In genomic region chr3:44036850-44037249, GRCh38 we compare ENCODE assay signal across 24 cellular contexts.
"Had no signal": no experiment of that assay in that cellular context is flagged by ENCODE, and none has a peak within 500 bp of the region (broad histone marks: within the 10 kb centered on the region; RNA-seq: fewer than 3 reads in every experiment).

No MANE protein-coding gene starts in this region.

- H3K9me3 ChIP-seq: adrenal gland, breast epithelium, SJSA1 had no signal

- H3K36me3 ChIP-seq: adrenal gland, breast epithelium, SJSA1 had no signal

- H3K27me3 ChIP-seq: adrenal gland, breast epithelium, SJSA1 had no signal

- H3K4me3 ChIP-seq: adrenal gland, breast epithelium, SJSA1 had no signal

- H3K4me1 ChIP-seq: adrenal gland, breast epithelium, SJSA1 had no signal

- DNase-seq: activated CD4-positive, alpha-beta T cell treated with anti-CD3 and anti-CD28 coated beads for 4 hours; activated CD8-positive, alpha-beta memory T cell treated with anti-CD3 and anti-CD28 coated beads, Interleukin-2, amount 50 U/mL, for 48 hours; activated CD8-positive, alpha-beta T cell treated with anti-CD3 and anti-CD28 coated beads, Interleukin-2, amount 10 ng/mL, durations not matched to agents 7 days and 5 days; activated naive CD4-positive, alpha-beta T cell treated with anti-CD3 and anti-CD28 coated beads, Interleukin-2, amount 50 U/mL, for 16 hours; activated naive CD8-positive, alpha-beta T cell treated with anti-CD3 and anti-CD28 coated beads, Interleukin-2, amount 10 ng/mL, durations not matched to agents 7 days and 5 days; activated T-cell treated with anti-CD3 and anti-CD28 coated beads, Interleukin-2, amount 50 U/mL, for 1 hour; adrenal gland; central memory CD4-positive, alpha-beta T cell; Karpas-422; MM.1S; NCI-H1105; NCI-H1436 treated with DMSO at 0.1 percent for 48 hours; NCI-H187; NCI-H2081; NCI-H2171 treated with DMSO at 0.1 percent for 48 hours; NCI-H226; NCI-H82; OCI-M1; RPMI8226; SHP77 had no signal

- H3K27ac ChIP-seq: adrenal gland, breast epithelium, SJSA1 had no signal

- ATAC-seq: activated CD4-positive, CD25-positive, alpha-beta regulatory T cell treated with anti-CD3 and anti-CD28 coated beads, Interleukin-2, amount 50 U/mL, for 24 hours; activated CD8-positive, alpha-beta T cell treated with anti-CD3 and anti-CD28 coated beads, Interleukin-2, amount 10 ng/mL, durations not matched to agents 7 days and 5 days; Panc1 had no signal
